29 cellular contexts compared by ENCODE assay signal in genomic region chr2:225070811-225071210, GRCh38. TPM values are rescaled to one million over a fixed set of nuclear protein-coding genes. Genes with fewer than 3 reads are reported as not detected.
DNase-seq lines count a peak whose midpoint lies in the region; ATAC-seq and TF ChIP-seq lines count a peak whose summit lies in the region.
"Had no signal": no experiment of that assay in that cellular context is flagged by ENCODE, and none has a peak within 500 bp of the region (broad histone marks: within the 10 kb centered on the region; RNA-seq: fewer than 3 reads in every experiment).

No MANE protein-coding gene starts in this region.

- peaks cover 3% of the 10 kb centered on the region for H3K27me3 Mint-ChIP-seq in brain
- no peaks in the 10 kb centered on the region for H3K27me3 Mint-ChIP-seq in glutamatergic neuron (ENCODE audit: unreplicated experiment)
- H3K27me3 Mint-ChIP-seq: activated CD8-positive, alpha-beta memory T cell treated with anti-CD3 and anti-CD28 coated beads, Interleukin-2, amount 10 ng/mL, durations not matched to agents 7 days and 5 days; CD4-positive, alpha-beta T cell had no signal

- no peak overlapping the region for H3K4me3 Mint-ChIP-seq in brain
- peak overlapping the region; percentile 9 for H3K4me3 Mint-ChIP-seq in glutamatergic neuron (ENCODE audit: unreplicated experiment)
- H3K4me3 Mint-ChIP-seq: activated CD8-positive, alpha-beta memory T cell treated with anti-CD3 and anti-CD28 coated beads, Interleukin-2, amount 10 ng/mL, durations not matched to agents 7 days and 5 days; CD4-positive, alpha-beta T cell; T-helper 1 cell treated with Interleukin-12 subunit alpha and Interleukin-12 subunit beta and Interleukin-4 antibody, amounts not matched to agents 30 μg/mL and 1 μg/mL, for 36 hours had no signal

- in situ Hi-C loops in G401 (cut with HindIII; ENCODE audit: low sequenced_read_pairs): no loop called here

- ATAC-seq in GM21423 (IDR thresholded peaks at IDR 0.05; ENCODE audit: unreplicated experiment): no peak
- ATAC-seq: A549; activated CD8-positive, alpha-beta memory T cell treated with anti-CD3 and anti-CD28 coated beads, Interleukin-2, amount 10 ng/mL, durations not matched to agents 7 days and 5 days; foreskin keratinocyte; left colon; SK-N-SH treated with all-trans-retinoic acid at 6 μM for 48 hours had no signal

- H3K27ac Mint-ChIP-seq in brain (peak overlapping the region in 3 of 5 experiments; percentile 2 to 19 (median 13)), glutamatergic neuron (ENCODE audit: unreplicated experiment) (no peak overlapping the region)
- H3K27ac Mint-ChIP-seq: activated CD8-positive, alpha-beta memory T cell treated with anti-CD3 and anti-CD28 coated beads, Interleukin-2, amount 10 ng/mL, durations not matched to agents 7 days and 5 days; CD4-positive, alpha-beta T cell; progenitor cell of endocrine pancreas; T-helper 1 cell treated with Interleukin-12 subunit alpha and Interleukin-12 subunit beta and Interleukin-4 antibody, amounts not matched to agents 30 μg/mL and 1 μg/mL, for 36 hours had no signal

- H3K36me3 Mint-ChIP-seq in brain (no peaks in the 10 kb centered on the region), glutamatergic neuron (ENCODE audit: unreplicated experiment) (peaks cover 13% of the 10 kb centered on the region)

- H3K9me3 Mint-ChIP-seq in brain: peaks cover 16 to 22% (median 17%) of the 10 kb centered on the region in 5 experiments
- H3K9me3 Mint-ChIP-seq in glutamatergic neuron (ENCODE audit: unreplicated experiment): peaks cover 3% of the 10 kb centered on the region

- TF ChIP-seq CTCF in brain (conservative IDR thresholded peaks at IDR 0.05) (no peak), glutamatergic neuron (IDR thresholded peaks at IDR 0.05; ENCODE audit: partially characterized antibody, unreplicated experiment) (no peak)

- DNase-seq in ELF-1 (ENCODE audit: low read depth, low spot score) (peak; percentile 8), glutamatergic neuron (peak; percentile 15), occipital lobe (lab: John Stamatoyannopoulos, UW) (peak; percentile 40), GDM1 (lab: John Stamatoyannopoulos, UW) (no peak), G401 (ENCODE audit: low spot score) (no peak)
- no peak for DNase-seq in stimulated activated CD4-positive, alpha-beta T cell treated with anti-CD3 and anti-CD28 coated beads, Interleukin-12 subunit alpha, Interleukin-12 subunit beta, amount 100 ng/mL, for 4 hours
- DNase-seq: activated CD4-positive, alpha-beta T cell treated with anti-CD3 and anti-CD28 coated beads, Interleukin-2, amount 50 U/mL, for 4 hours; activated CD8-positive, alpha-beta memory T cell treated with anti-CD3 and anti-CD28 coated beads, Interleukin-2, amount 10 ng/mL, durations not matched to agents 7 days and 5 days; activated naive CD4-positive, alpha-beta T cell; activated T-cell treated with anti-CD3 and anti-CD28 coated beads, Interleukin-2, amount 50 U/mL, for 48 hours; CD4-positive, alpha-beta T cell; effector memory CD4-positive, alpha-beta T cell; foreskin keratinocyte; H7; left colon; mesenchymal stem cell; MM.1S; NCI-H2081; NCI-H524 treated with DMSO at 0.1 percent for 48 hours; OCI-M1; sigmoid colon; stimulated activated CD4-positive, alpha-beta T cell treated with anti-CD3 and anti-CD28 coated beads, Interleukin-4, amount 100 ng/mL, for 1 hour; transverse colon had no signal

- H3K4me1 Mint-ChIP-seq in brain (peaks cover 24% of the 10 kb centered on the region), glutamatergic neuron (ENCODE audit: low read depth, unreplicated experiment) (peaks cover 11% of the 10 kb centered on the region)

RNA-seq across cellular contexts. Expression of gene DOCK10, which starts 28.5 kb away (rescaled TPM):
- 10.0 TPM for polyA plus RNA-seq in brain (ENCODE audit: insufficient read depth, low read depth, low replicate concordance)
- total RNA-seq in glutamatergic neuron (ENCODE audit: unreplicated experiment): 1.1 TPM
- 8.3 TPM for total RNA-seq in occipital lobe
- total RNA-seq in G401 (2014; rRNA removed; shearing (Covaris generic)): not detected in 2 replicates

Comparison
In these comparisons a context has a peak if more than half of its experiments do, and no peak if none do; other contexts are left out.
1. DNase-seq: peak in ELF-1 (single experiment), glutamatergic neuron (single experiment) and occipital lobe (single experiment); none in GDM1 (single experiment), stimulated activated CD4-positive, alpha-beta T cell treated with anti-CD3 and anti-CD28 coated beads, Interleukin-12 subunit alpha, Interleukin-12 subunit beta, amount 100 ng/mL, for 4 hours (single experiment) and G401 (single experiment).